ENCODE assay signal across 8 cellular contexts in genomic region chr3:52153389-52154096, GRCh38. TPM values are rescaled to one million over a fixed set of nuclear protein-coding genes. Genes with fewer than 3 reads are reported as not detected.
DNase-seq lines count a peak whose midpoint lies in the region; ATAC-seq and TF ChIP-seq lines count a peak whose summit lies in the region.

No MANE protein-coding gene starts in this region.

- TF ChIP-seq CTCF in brain (conservative IDR thresholded peaks at IDR 0.05) (no peak), tibial artery (IDR thresholded peaks at IDR 0.05) (no peak)

- H3K9me3 ChIP-seq in tibial artery = no peaks in the 10 kb centered on the region

- peak; percentile 1 for ATAC-seq in activated CD8-positive, alpha-beta memory T cell treated with anti-CD3 and anti-CD28 coated beads, Interleukin-2, amount 10 ng/mL, durations not matched to agents 7 days and 5 days
- peak; percentile 11 for ATAC-seq in HG03095 (IDR thresholded peaks at IDR 0.05; ENCODE audit: unreplicated experiment)

- H3K4me3 ChIP-seq in tibial artery = peak overlapping the region; percentile 57 to 75

- peaks cover 6% of the 10 kb centered on the region for H3K36me3 Mint-ChIP-seq in activated CD8-positive, alpha-beta memory T cell treated with anti-CD3 and anti-CD28 coated beads, Interleukin-2, amount 10 ng/mL, durations not matched to agents 7 days and 5 days
- no peaks in the 10 kb centered on the region for H3K36me3 Mint-ChIP-seq in brain

- peak overlapping the region; percentile 81 to 82 for H3K27ac ChIP-seq in tibial artery

- H3K36me3 ChIP-seq in tibial artery = no peaks in the 10 kb centered on the region

- intact Hi-C loops in tibial artery (cut with DNase I; ENCODE audit: low total_unique reads) = no loop called here

- H3K9me3 Mint-ChIP-seq in activated CD8-positive, alpha-beta memory T cell treated with anti-CD3 and anti-CD28 coated beads, Interleukin-2, amount 10 ng/mL, durations not matched to agents 7 days and 5 days (ENCODE audit: low read depth) = no peaks in the 10 kb centered on the region
- no peaks in the 10 kb centered on the region for H3K9me3 Mint-ChIP-seq in brain

- H3K27me3 ChIP-seq in tibial artery = no peaks in the 10 kb centered on the region

- H3K27ac Mint-ChIP-seq in activated CD8-positive, alpha-beta memory T cell treated with anti-CD3 and anti-CD28 coated beads, Interleukin-2, amount 10 ng/mL, durations not matched to agents 7 days and 5 days = peak overlapping the region; percentile 91
- peak overlapping the region in 1 of 5 experiments; percentile 11 for H3K27ac Mint-ChIP-seq in brain

- H3K4me3 Mint-ChIP-seq in activated CD8-positive, alpha-beta memory T cell treated with anti-CD3 and anti-CD28 coated beads, Interleukin-2, amount 10 ng/mL, durations not matched to agents 7 days and 5 days = peak overlapping the region; percentile 93
- peak overlapping the region; percentile 90 to 97 (median 95) for H3K4me3 Mint-ChIP-seq in brain

- no peaks in the 10 kb centered on the region for H3K27me3 Mint-ChIP-seq in activated CD8-positive, alpha-beta memory T cell treated with anti-CD3 and anti-CD28 coated beads, Interleukin-2, amount 10 ng/mL, durations not matched to agents 7 days and 5 days
- peaks cover 10% of the 10 kb centered on the region for H3K27me3 Mint-ChIP-seq in brain

- H3K4me1 Mint-ChIP-seq in activated CD8-positive, alpha-beta memory T cell treated with anti-CD3 and anti-CD28 coated beads, Interleukin-2, amount 10 ng/mL, durations not matched to agents 7 days and 5 days = peaks cover 20% of the 10 kb centered on the region
- H3K4me1 Mint-ChIP-seq in brain = peaks cover 20% of the 10 kb centered on the region

- DNase-seq in activated CD8-positive, alpha-beta memory T cell treated with anti-CD3 and anti-CD28 coated beads, Interleukin-2, amount 10 ng/mL, durations not matched to agents 7 days and 5 days = no peak
- DNase-seq in activated CD8-positive, alpha-beta memory T cell treated with anti-CD3 and anti-CD28 coated beads, Interleukin-2, amount 50 U/mL, for 48 hours = no peak
- DNase-seq in NCI-H748 treated with DMSO at 0.1 percent for 48 hours (lab: John Stamatoyannopoulos, UW) = peak; percentile 11
- DNase-seq in left kidney (ENCODE audit: low read depth, low spot score) = peak; percentile 46
- no peak for DNase-seq in tibial artery
- DNase-seq in NK-92 treated with Interleukin-12 subunit alpha and Interleukin-12 subunit beta, amount 100 ng/mL, for 24 hours (lab: John Stamatoyannopoulos, UW) = no peak

- CTCF ChIA-PET in activated CD8-positive, alpha-beta memory T cell treated with anti-CD3 and anti-CD28 coated beads, Interleukin-2, amount 10 ng/mL, durations not matched to agents 7 days and 5 days (lab: Charles Lee) = interaction anchor here (0.7 to 2.1 kb wide), 12 partner anchors 9 to 259 kb away, joined by 3 to 13 read pairs (median 5); partner anchors contain the start of genes ABHD14A, ABHD14B, DUSP7 and RPL29

- H3K4me1 ChIP-seq in tibial artery = peaks cover 0 to 15% (median 11%) of the 10 kb centered on the region in 4 donors

RNA-seq across cellular contexts. Expression of gene POC1A, which starts 0.7 kb away (rescaled TPM):
- 10 to 100 TPM; 29.3 to 29.5 TPM for total RNA-seq in activated CD8-positive, alpha-beta memory T cell treated with anti-CD3 and anti-CD28 coated beads, Interleukin-2, amount 10 ng/mL, durations not matched to agents 7 days and 5 days
- 18.8 TPM for polyA plus RNA-seq in brain (ENCODE audit: insufficient read depth, low read depth, low replicate concordance)

RNA-seq across cellular contexts. Expression of gene ALAS1, which starts 44.4 kb away (rescaled TPM):
- 10 to 100 TPM; 61.3 to 84.2 TPM for total RNA-seq in activated CD8-positive, alpha-beta memory T cell treated with anti-CD3 and anti-CD28 coated beads, Interleukin-2, amount 10 ng/mL, durations not matched to agents 7 days and 5 days
- polyA plus RNA-seq in brain (ENCODE audit: insufficient read depth, low read depth, low replicate concordance) = 54.8 TPM

Comparison
In these comparisons a context has a peak if more than half of its experiments do, and no peak if none do; other contexts are left out.
1. DNase-seq: peak in NCI-H748 treated with DMSO at 0.1 percent for 48 hours (single experiment) and left kidney (single experiment); none in activated CD8-positive, alpha-beta memory T cell treated with anti-CD3 and anti-CD28 coated beads, Interleukin-2, amount 10 ng/mL, durations not matched to agents 7 days and 5 days (single experiment), activated CD8-positive, alpha-beta memory T cell treated with anti-CD3 and anti-CD28 coated beads, Interleukin-2, amount 50 U/mL, for 48 hours (single experiment), tibial artery (0 of 2) and NK-92 treated with Interleukin-12 subunit alpha and Interleukin-12 subunit beta, amount 100 ng/mL, for 24 hours (single experiment).